8 cellular contexts compared by ENCODE assay signal in the genomic region with DNA sequence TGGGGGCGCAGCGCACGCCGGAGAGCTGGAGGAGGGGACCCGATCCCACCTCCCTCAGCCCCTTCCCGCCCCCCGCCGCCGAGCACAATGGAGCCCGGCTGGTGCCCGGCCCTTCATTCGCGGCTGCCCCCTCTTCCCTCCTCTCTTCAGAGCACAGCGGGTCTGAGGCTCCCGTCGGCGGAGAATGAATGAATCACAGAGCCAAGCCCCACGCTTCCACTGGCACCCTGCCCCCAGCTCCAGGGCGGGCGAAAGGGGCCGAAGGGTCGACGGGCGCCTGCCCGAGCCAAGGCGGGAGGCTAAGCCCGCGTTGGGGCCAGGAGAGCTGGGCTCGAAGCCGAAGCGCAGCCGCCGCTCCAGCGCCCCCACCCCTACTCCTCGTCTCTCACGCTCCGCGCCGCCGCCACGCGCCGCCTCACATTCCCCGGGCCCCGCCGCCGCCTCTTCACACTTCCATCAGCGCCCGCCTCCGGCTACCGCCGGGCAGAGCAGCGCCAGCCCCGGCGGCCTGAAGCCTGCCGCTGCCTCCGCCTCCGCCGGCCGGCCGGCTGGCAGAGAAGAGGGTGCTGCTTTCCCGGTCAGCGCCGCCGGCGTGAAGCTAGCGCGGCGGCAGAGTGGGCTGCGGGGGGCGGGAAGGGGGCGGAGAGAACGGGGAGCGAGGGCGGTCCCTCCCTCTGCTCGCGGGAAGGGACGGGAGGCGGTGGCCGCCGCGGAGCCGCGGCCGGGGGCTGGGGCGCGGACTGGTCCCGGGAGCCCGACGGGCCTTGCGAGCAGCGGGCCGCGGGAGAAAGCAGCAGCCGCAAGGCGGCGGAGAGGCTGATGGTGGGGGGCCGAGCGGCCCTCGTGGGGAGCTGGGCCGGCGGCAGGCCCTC. TPM values are rescaled to one million over a fixed set of nuclear protein-coding genes. Genes with fewer than 3 reads are reported as not detected.
DNase-seq lines count a peak whose midpoint lies in the region; ATAC-seq and TF ChIP-seq lines count a peak whose summit lies in the region.

TSS of gene HOMER1 (minus strand) at position 616 of the 872 bp plus-strand sequence. CDS start 1,360 bp downstream, outside the sequence.

- ATAC-seq in Right ventricle myocardium superior (ENCODE audit: poor library complexity) (peak; percentile 92), upper lobe of left lung (ENCODE audit: low FRiP score in 2 of 2) (peak; percentile 87 to 96)

- H3K4me1 ChIP-seq in Karpas-422 (ENCODE audit: low read length): peaks cover 19% of the 10 kb centered on the region
- peaks cover 5 to 21% (median 14%) of the 10 kb centered on the region in 4 donors for H3K4me1 ChIP-seq in upper lobe of left lung

- no peak for TF ChIP-seq EP300 in upper lobe of left lung (IDR thresholded peaks at IDR 0.05)

- peak within 1 kb of the TSS; percentile 98 for H2AFZ ChIP-seq in Karpas-422 (ENCODE audit: low read length)

- no peaks in the 10 kb centered on the region for H4K20me1 ChIP-seq in Karpas-422 (ENCODE audit: insufficient read depth, low read depth, low read length)

- peak in 2 of 6 experiments; percentile 15 to 40 for TF ChIP-seq CTCF in upper lobe of left lung (IDR thresholded peaks at IDR 0.05)

- peak within 1 kb of the TSS; percentile 94 for H3K4me2 ChIP-seq in Karpas-422 (ENCODE audit: low read depth, low read length, poor library complexity, severe bottlenecking)

- H3K27ac ChIP-seq in Karpas-422 (ENCODE audit: low read length) (no peak within 1 kb of the TSS), upper lobe of left lung (peak within 1 kb of the TSS; percentile 88 to 95 (median 90))

- TF ChIP-seq POLR2A in upper lobe of left lung (IDR thresholded peaks at IDR 0.05): peak in 1 of 4 donors; percentile 86

- H3K36me3 ChIP-seq in Karpas-422 (ENCODE audit: insufficient read depth, low read length) (no peaks in the 10 kb centered on the region), upper lobe of left lung (no peaks in the 10 kb centered on the region)

- H3K27me3 ChIP-seq in Karpas-422 (ENCODE audit: low read length) (no peaks in the 10 kb centered on the region), upper lobe of left lung (peaks cover 0 to 18% (median 5%) of the 10 kb centered on the region in 4 donors)

- peak within 1 kb of the TSS; percentile 81 for H3K4me3 ChIP-seq in Karpas-422 (ENCODE audit: low read length)
- H3K4me3 ChIP-seq in upper lobe of left lung: peak within 1 kb of the TSS; percentile 66 to 96 (median 84)

- peak; percentile 58 for DNase-seq in GDM1 (lab: John Stamatoyannopoulos, UW)
- peak; percentile 68 for DNase-seq in GOT3 (lab: John Stamatoyannopoulos, UW)
- peak; percentile 47 for DNase-seq in Karpas-422
- DNase-seq in SKM-1 treated with dmso at 0.1 percent for 144 hours (lab: John Stamatoyannopoulos, UW; ENCODE audit: unreplicated experiment): peak; percentile 74
- peak; percentile 34 for DNase-seq in activated naive CD8-positive, alpha-beta T cell treated with anti-CD3 and anti-CD28 coated beads, Interleukin-2, amount 50 U/mL, for 16 hours (ENCODE audit: low read depth, low spot score)
- peak; percentile 84 for DNase-seq in Right ventricle myocardium superior
- peak; percentile 59 for DNase-seq in pons (ENCODE audit: low spot score)
- peak; percentile 76 to 96 for DNase-seq in upper lobe of left lung

- H3K79me2 ChIP-seq in Karpas-422 (ENCODE audit: low read length): no peaks in the 10 kb centered on the region

- peak within 1 kb of the TSS; percentile 76 for H3K9ac ChIP-seq in Karpas-422 (ENCODE audit: low read length)

- intact Hi-C loops in Right ventricle myocardium superior (cut with DNase I): no loop called here

- WGBS in upper lobe of left lung, 2 donors: 0 to 1% methylated on average over 14 to 40 of the region's 102 CpGs

- H3K9me2 ChIP-seq in Karpas-422 (replicated peaks; ENCODE audit: insufficient read depth, low read length): no peaks in the 10 kb centered on the region

- H3K9me3 ChIP-seq in Karpas-422 (ENCODE audit: low read length) (no peaks in the 10 kb centered on the region), upper lobe of left lung (no peaks in the 10 kb centered on the region)

RNA-seq across cellular contexts. Expression of gene HOMER1, which starts in this region (rescaled TPM):
- total RNA-seq in Karpas-422 (2014; rRNA removed; shearing (Covaris generic); ENCODE audit: low replicate concordance): 0.43 and 1.1 TPM in 2 replicates
- total RNA-seq in Right ventricle myocardium superior (52.6 TPM), upper lobe of left lung (10 to 100 TPM in 3 of 6 donors, 1 to 10 TPM in 3; 5.2 to 22.0 (median 9.7) TPM)

Comparison
In these comparisons a context has a peak if more than half of its experiments do, and no peak if none do; other contexts are left out.
1. DNase-seq: peak in every context shown above with its lines; median percentile 86 in upper lobe of left lung; 84 in Right ventricle myocardium superior; 74 in SKM-1 treated with dmso at 0.1 percent for 144 hours; 68 in GOT3; 59 in pons; 58 in GDM1; 47 in Karpas-422; 34 in activated naive CD8-positive, alpha-beta T cell treated with anti-CD3 and anti-CD28 coated beads, Interleukin-2, amount 50 U/mL, for 16 hours.